In genomic region chr4:38034986-38035882, GRCh38 we compare ENCODE assay signal across 8 cellular contexts.
A peak's percentile ranks its signal among the peaks of the same experiment; 100 is the strongest.
DNase-seq lines count a peak whose midpoint lies in the region; ATAC-seq and TF ChIP-seq lines count a peak whose summit lies in the region.

No MANE protein-coding gene starts in this region.

- no peak overlapping the region for H3K4me3 Mint-ChIP-seq in activated T-cell treated with anti-CD3 and anti-CD28 coated beads, Interleukin-2, amount 50 U/mL, for 24 hours

- H3K4me1 ChIP-seq in IMR-90 (ENCODE audit: control insufficient read depth, insufficient read depth, low read length), result peaks cover 1% of the 10 kb centered on the region; the same call in 1 of the 2 replicates
- H3K4me1 ChIP-seq in OCI-LY7 (ENCODE audit: insufficient read depth, low read length, poor library complexity, severe bottlenecking), result peaks cover 14% of the 10 kb centered on the region
- H3K4me1 ChIP-seq in right lobe of liver, result no peaks in the 10 kb centered on the region
- H3K4me1 ChIP-seq in uterus, result peaks cover 0 to 7% of the 10 kb centered on the region in 2 donors

- H3K9ac ChIP-seq in IMR-90 (ENCODE audit: low read depth, low read length), result no peak overlapping the region

- H3K36me3 ChIP-seq in IMR-90 (ENCODE audit: control insufficient read depth, insufficient read depth, low read length) (0 out of 2 replicates have a peak, but pooled peaks cover 3% of the 10 kb centered on the region), OCI-LY7 (ENCODE audit: insufficient read depth, low read length) (peaks cover 98% of the 10 kb centered on the region), right lobe of liver (peaks cover 0 to 6% (median 0%) of the 10 kb centered on the region in 4 donors), uterus (no peaks in the 10 kb centered on the region)

- TF ChIP-seq RAD21 in IMR-90 (IDR thresholded peaks at IDR 0.05; ENCODE audit: low read length), result peak; percentile 75

- TF ChIP-seq POLR2A in IMR-90 (IDR thresholded peaks at IDR 0.05; ENCODE audit: low read depth, low read length), result no peak
- no peak for TF ChIP-seq POLR2A in right lobe of liver (IDR thresholded peaks at IDR 0.05)
- no peak for TF ChIP-seq POLR2A in uterus (IDR thresholded peaks at IDR 0.05)

- no peak overlapping the region for H3K4ac ChIP-seq in IMR-90 (ENCODE audit: low read depth, low read length)

- H2BK15ac ChIP-seq in IMR-90 (ENCODE audit: low read depth, low read length), result no peak overlapping the region

- H3K9me1 ChIP-seq in IMR-90 (ENCODE audit: insufficient read depth, low read length), result no peaks in the 10 kb centered on the region

- H3K4me1 Mint-ChIP-seq in activated T-cell treated with anti-CD3 and anti-CD28 coated beads, Interleukin-2, amount 50 U/mL, for 24 hours (ENCODE audit: low read depth), result no peaks in the 10 kb centered on the region

- no peak overlapping the region for H4K8ac ChIP-seq in IMR-90 (ENCODE audit: low read depth in 2 of 2, low read length in 2 of 2)

- no peak overlapping the region for H3K56ac ChIP-seq in IMR-90 (ENCODE audit: extremely low read depth, insufficient read depth, low read length)

- dilution Hi-C loops in IMR-90 (cut with HindIII; ENCODE audit: low sequenced_read_pairs, unreplicated experiment), result no loop called here

- DNase-seq in activated T-cell treated with anti-CD3 and anti-CD28 coated beads for 4 hours (peak; percentile 36), IMR-90 (peak; percentile 70), OCI-LY7 (ENCODE audit: low spot score) (peak; percentile 84), cerebellum (ENCODE audit: low spot score) (peak; percentile 36), right lobe of liver (no peak), uterus (peak in 1 of 2 donors; percentile 68)
- DNase-seq in activated T-cell treated with anti-CD3 and anti-CD28 coated beads, Interleukin-2, amount 50 U/mL, for 24 hours, result no peak

- H2AFZ ChIP-seq in IMR-90 (replicated peaks; ENCODE audit: low read length, poor library complexity) (no peak overlapping the region), OCI-LY7 (ENCODE audit: low read length) (no peak overlapping the region)

- H3K9me3 Mint-ChIP-seq in activated T-cell treated with anti-CD3 and anti-CD28 coated beads, Interleukin-2, amount 50 U/mL, for 24 hours, result no peaks in the 10 kb centered on the region

- H3K27ac Mint-ChIP-seq in activated T-cell treated with anti-CD3 and anti-CD28 coated beads, Interleukin-2, amount 50 U/mL, for 24 hours, result no peak overlapping the region

- H4K91ac ChIP-seq in IMR-90 (ENCODE audit: insufficient read depth, low read depth, low read length), result no peak overlapping the region

- H3K14ac ChIP-seq in IMR-90 (replicated peaks; ENCODE audit: low read depth, low read length), result no peak overlapping the region

- 78% methylated on average over 3 of the region's 11 CpGs; no CpG with 5 or more reads in 1 of the 2 experiments for WGBS in IMR-90 (ENCODE audit: extremely low coverage in 2 of 2, insufficient read length in 1 of 2), 2 experiments
- WGBS in right lobe of liver (ENCODE audit: insufficient coverage, low coverage, low lambda C conversion rate, missing lambda C conversion rate), result 44% methylated on average over 11 of the region's 11 CpGs

- POLR2A ChIA-PET in IMR-90 (lab: Charles Lee; ENCODE audit: unreplicated experiment), result no interaction called here
- POLR2A ChIA-PET in OCI-LY7 (lab: Charles Lee), result interaction anchor here (1.4 kb wide), 1 partner anchor 57 kb away, joined by 3 read pairs; no protein-coding TSS in a partner anchor

- H4K20me1 ChIP-seq in IMR-90 (ENCODE audit: insufficient read depth, low read length) (no peaks in the 10 kb centered on the region), OCI-LY7 (ENCODE audit: insufficient read depth, low read length) (no peaks in the 10 kb centered on the region)

- peak; percentile 85 for ATAC-seq in IMR-90 (ENCODE audit: low read depth)
- peak; percentile 68 to 83 (median 83) for ATAC-seq in right lobe of liver
- no peak for ATAC-seq in GM19452 (IDR thresholded peaks at IDR 0.05; ENCODE audit: unreplicated experiment)

- H3K4me2 ChIP-seq in IMR-90 (ENCODE audit: low read depth, low read length) (no peak overlapping the region), OCI-LY7 (ENCODE audit: low read length) (no peak overlapping the region)

- no peaks in the 10 kb centered on the region for H3K27me3 ChIP-seq in IMR-90 (ENCODE audit: control insufficient read depth, insufficient read depth, low read length)
- no peaks in the 10 kb centered on the region for H3K27me3 ChIP-seq in right lobe of liver
- H3K27me3 ChIP-seq in uterus, result no peaks in the 10 kb centered on the region

- CTCF ChIA-PET in IMR-90 (lab: Yijun Ruan, JAX), result interaction anchor here (0.7 to 2.5 kb wide), 7 partner anchors 10 to 432 kb away, joined by 3 to 9 read pairs (median 3); no protein-coding TSS in a partner anchor
- CTCF ChIA-PET in OCI-LY7 (lab: Charles Lee; ENCODE audit: unreplicated experiment), result interaction anchor here (0.7 to 1.0 kb wide), 2 partner anchors 53 to 235 kb away, joined by 3 read pairs; no protein-coding TSS in a partner anchor

- 0 out of 4 replicates have a peak, but pooled peaks cover 0 to 2% of the 10 kb centered on the region in 2 experiments for H3K79me1 ChIP-seq in IMR-90 (ENCODE audit: low read depth in 1 of 2, low read length in 2 of 2)

- TF ChIP-seq CTCF in IMR-90 (conservative IDR thresholded peaks at IDR 0.05; ENCODE audit: low read depth, low read length), result peak; percentile 75
- peak; percentile 97 for TF ChIP-seq CTCF in OCI-LY7 (conservative IDR thresholded peaks at IDR 0.05; ENCODE audit: low read length)
- TF ChIP-seq CTCF in right lobe of liver (IDR thresholded peaks at IDR 0.05), result peak; percentile 58 to 75 (median 68)
- peak; percentile 65 to 82 (median 68) for TF ChIP-seq CTCF in uterus (IDR thresholded peaks at IDR 0.05)

- no peak overlapping the region for H3K23ac ChIP-seq in IMR-90 (ENCODE audit: low read depth, low read length)

- H3K4me3 ChIP-seq in IMR-90 (ENCODE audit: insufficient read depth, low read depth, low read length) (no peak overlapping the region), OCI-LY7 (ENCODE audit: low read depth, low read length, poor library complexity, severe bottlenecking) (no peak overlapping the region), right lobe of liver (no peak overlapping the region), uterus (no peak overlapping the region)

- no peaks in the 10 kb centered on the region for H3K27me3 Mint-ChIP-seq in activated T-cell treated with anti-CD3 and anti-CD28 coated beads, Interleukin-2, amount 50 U/mL, for 24 hours

- no peaks in the 10 kb centered on the region for H3K9me2 ChIP-seq in OCI-LY7 (ENCODE audit: insufficient read depth, low read length)

- H3K18ac ChIP-seq in IMR-90 (ENCODE audit: low read depth, low read length), result no peak overlapping the region

- in situ Hi-C loops in IMR-90 (cut with MboI; ENCODE audit: low sequenced_read_pairs), result loop anchor here (5.0 to 10.0 kb wide), 2 partner anchors 233 to 430 kb away; no protein-coding TSS in a partner anchor

- H2BK5ac ChIP-seq in IMR-90 (ENCODE audit: low read depth, low read length, poor library complexity, severe bottlenecking), result no peak overlapping the region

- no peaks in the 10 kb centered on the region for H3K9me3 ChIP-seq in IMR-90 (ENCODE audit: control insufficient read depth, insufficient read depth, low read length)
- H3K9me3 ChIP-seq in OCI-LY7 (ENCODE audit: low read length), result no peaks in the 10 kb centered on the region
- H3K9me3 ChIP-seq in right lobe of liver, result no peaks in the 10 kb centered on the region
- H3K9me3 ChIP-seq in uterus, result no peaks in the 10 kb centered on the region

- no peak overlapping the region for H3K27ac ChIP-seq in IMR-90 (ENCODE audit: insufficient read depth, low read length)
- peak overlapping the region; percentile 19 for H3K27ac ChIP-seq in OCI-LY7 (ENCODE audit: low read depth, low read length, poor library complexity, severe bottlenecking)
- no peak overlapping the region for H3K27ac ChIP-seq in right lobe of liver
- H3K27ac ChIP-seq in uterus, result peak overlapping the region; percentile 47 to 99

- no peak overlapping the region for H2BK20ac ChIP-seq in IMR-90 (ENCODE audit: low read depth, low read length)

- BruUV-seq in IMR-90 (replicated peaks; lab: Mats Ljungman, UMichigan) (no TSS peak), OCI-LY7 (replicated peaks; lab: Mats Ljungman, UMichigan) (no TSS peak)

- no peak overlapping the region for H2BK120ac ChIP-seq in IMR-90 (ENCODE audit: low read depth, low read length)

- H2AK5ac ChIP-seq in IMR-90 (ENCODE audit: low read depth, low read length), result no peak overlapping the region

- H3K79me2 ChIP-seq in OCI-LY7 (ENCODE audit: insufficient read depth, low read depth, low read length), result no peaks in the 10 kb centered on the region; the same call in 1 of the 2 replicates

- H2AK9ac ChIP-seq in IMR-90 (replicated peaks; ENCODE audit: low read depth, low read length, poor library complexity), result no peak overlapping the region

- H4K5ac ChIP-seq in IMR-90 (ENCODE audit: low read depth, low read length), result no peak overlapping the region

- H3K36me3 Mint-ChIP-seq in activated T-cell treated with anti-CD3 and anti-CD28 coated beads, Interleukin-2, amount 50 U/mL, for 24 hours (ENCODE audit: low read depth), result peaks cover 53% of the 10 kb centered on the region

- intact Hi-C loops in IMR-90 (cut with micrococcal nuclease), result loop anchor here (1.0 to 10.0 kb wide), 4 partner anchors 57 to 580 kb away; a partner anchor contains a TSS
- intact Hi-C loops in OCI-LY7 (cut with micrococcal nuclease; ENCODE audit: unreplicated experiment), result loop anchor here (1.0 to 10.0 kb wide), 4 partner anchors 56 to 430 kb away; no protein-coding TSS in a partner anchor
- intact Hi-C loops in right lobe of liver (cut with DNase I), result loop anchor here in 1 of 2 donors (10.0 kb wide), 2 partner anchors 50 to 230 kb away; no protein-coding TSS in a partner anchor
- intact Hi-C loops in uterus (cut with DNase I; ENCODE audit: low total_unique reads), result loop anchor here (10.0 kb wide), 3 partner anchors 60 to 230 kb away; partner anchors contain the start of gene TBC1D1

TF ChIP-seq in IMR-90, 13 proteins besides CTCF, POLR2A, EP300 and RAD21:
- TF ChIP-seq MXI1 (IDR thresholded peaks at IDR 0.05; ENCODE audit: borderline replicate concordance, low read depth, low read length) (no peak), SMC3 (IDR thresholded peaks at IDR 0.05; ENCODE audit: low read depth, low read length) (peak; percentile 86)
TF ChIP-seq in IMR-90: peak in this region for 1.

Comparison
In these comparisons a context has a peak if more than half of its experiments do, and no peak if none do; other contexts are left out.
1. DNase-seq: peak in activated T-cell treated with anti-CD3 and anti-CD28 coated beads for 4 hours (single experiment), IMR-90 (single experiment), OCI-LY7 (single experiment) and cerebellum (single experiment); none in activated T-cell treated with anti-CD3 and anti-CD28 coated beads, Interleukin-2, amount 50 U/mL, for 24 hours (single experiment) and right lobe of liver (0 of 3).
2. H3K27ac ChIP-seq: peak in OCI-LY7 (single experiment) and uterus (2 of 2); none in IMR-90 (single experiment) and right lobe of liver (0 of 3).
3. Peak in every context shown above with its lines, with median percentiles within 50 percentile points of each other: CTCF ChIP-seq.